In genomic region chr12:54249489-54249888, GRCh38 we compare ENCODE assay signal across 19 cellular contexts. TPM values are rescaled to one million over a fixed set of nuclear protein-coding genes. Genes with fewer than 3 reads are reported as not detected.
DNase-seq lines count a peak whose midpoint lies in the region; ATAC-seq and TF ChIP-seq lines count a peak whose summit lies in the region.
"Had no signal": no experiment of that assay in that cellular context is flagged by ENCODE, and none has a peak within 500 bp of the region (broad histone marks: within the 10 kb centered on the region; RNA-seq: fewer than 3 reads in every experiment).

No MANE protein-coding gene starts in this region.

- H3K4me3 ChIP-seq in effector memory CD4-positive, alpha-beta T cell (ENCODE audit: insufficient read depth, low read depth, low read length, poor library complexity, severe bottlenecking), result no peak overlapping the region
- H3K4me3 ChIP-seq: BLaER1, GM23248, HAP-1, K562 had no signal

- TF ChIP-seq CTCF in CD4-positive, alpha-beta T cell (IDR thresholded peaks at IDR 0.05), result no peak
- TF ChIP-seq CTCF in WTC11 (IDR thresholded peaks at IDR 0.05), result no peak

- H3K9me3 ChIP-seq in CD4-positive, alpha-beta T cell (ENCODE audit: control insufficient read depth, low read length), result no peaks in the 10 kb centered on the region
- no peaks in the 10 kb centered on the region for H3K9me3 ChIP-seq in effector memory CD4-positive, alpha-beta T cell (ENCODE audit: control insufficient read depth, low read length)
- H3K9me3 ChIP-seq: BLaER1, HAP-1 had no signal

- H3K9me3 Mint-ChIP-seq in activated T-cell treated with anti-CD3 and anti-CD28 coated beads, Interleukin-2, amount 50 U/mL, for 4 hours, result no peaks in the 10 kb centered on the region
- H3K9me3 Mint-ChIP-seq in CD4-positive, alpha-beta T cell, result no peaks in the 10 kb centered on the region
- no peaks in the 10 kb centered on the region for H3K9me3 Mint-ChIP-seq in WTC11
- H3K9me3 Mint-ChIP-seq in naive thymus-derived CD8-positive, alpha-beta T cell, result no peaks in the 10 kb centered on the region
- H3K9me3 Mint-ChIP-seq: CD8-positive, alpha-beta T cell had no signal

- peaks cover 19% of the 10 kb centered on the region for H3K36me3 Mint-ChIP-seq in activated T-cell treated with anti-CD3 and anti-CD28 coated beads, Interleukin-2, amount 50 U/mL, for 4 hours (ENCODE audit: insufficient read depth)
- H3K36me3 Mint-ChIP-seq in CD4-positive, alpha-beta T cell (ENCODE audit: low read depth), result peaks cover 69% of the 10 kb centered on the region
- peaks cover 67% of the 10 kb centered on the region for H3K36me3 Mint-ChIP-seq in WTC11
- peaks cover 4 to 83% (median 25%) of the 10 kb centered on the region in 3 donors for H3K36me3 Mint-ChIP-seq in naive thymus-derived CD8-positive, alpha-beta T cell

- H3K4me1 Mint-ChIP-seq in activated T-cell treated with anti-CD3 and anti-CD28 coated beads, Interleukin-2, amount 50 U/mL, for 4 hours (ENCODE audit: low read depth), result peaks cover 4% of the 10 kb centered on the region
- peaks cover 18% of the 10 kb centered on the region for H3K4me1 Mint-ChIP-seq in CD4-positive, alpha-beta T cell (ENCODE audit: low read depth)
- no peaks in the 10 kb centered on the region for H3K4me1 Mint-ChIP-seq in WTC11
- H3K4me1 Mint-ChIP-seq in naive thymus-derived CD8-positive, alpha-beta T cell, result peaks cover 7 to 17% (median 8%) of the 10 kb centered on the region in 4 donors

- H3K27ac ChIP-seq in CD4-positive, alpha-beta T cell (ENCODE audit: low read depth, low read length), result no peak overlapping the region
- H3K27ac ChIP-seq in effector memory CD4-positive, alpha-beta T cell (ENCODE audit: insufficient read depth, low read length, poor library complexity, severe bottlenecking), result no peak overlapping the region
- H3K27ac ChIP-seq: BLaER1, GM23248 had no signal

- H3K4me3 Mint-ChIP-seq in activated T-cell treated with anti-CD3 and anti-CD28 coated beads, Interleukin-2, amount 50 U/mL, for 4 hours, result no peak overlapping the region
- H3K4me3 Mint-ChIP-seq in CD4-positive, alpha-beta T cell, result no peak overlapping the region
- no peak overlapping the region for H3K4me3 Mint-ChIP-seq in WTC11
- H3K4me3 Mint-ChIP-seq in naive thymus-derived CD8-positive, alpha-beta T cell, result peak overlapping the region in 1 of 10 donors; percentile 12
- H3K4me3 Mint-ChIP-seq: CD8-positive, alpha-beta T cell had no signal

- no peaks in the 10 kb centered on the region for H3K4me1 ChIP-seq in effector memory CD4-positive, alpha-beta T cell (ENCODE audit: control insufficient read depth, insufficient read depth, low read length, poor library complexity, severe bottlenecking)
- H3K4me1 ChIP-seq: BLaER1, HAP-1 had no signal

- intact Hi-C loops in CD4-positive, alpha-beta T cell (cut with DNase I, micrococcal nuclease), result no loop called here

- no peaks in the 10 kb centered on the region for H3K27me3 ChIP-seq in CD4-positive, alpha-beta T cell (ENCODE audit: control insufficient read depth, insufficient read depth, low read length)
- H3K27me3 ChIP-seq in effector memory CD4-positive, alpha-beta T cell (replicated peaks; ENCODE audit: control insufficient read depth, insufficient read depth, low read length, poor library complexity, severe bottlenecking), result no peaks in the 10 kb centered on the region
- H3K27me3 ChIP-seq: BLaER1 had no signal

- peaks cover 22% of the 10 kb centered on the region for H3K36me3 ChIP-seq in effector memory CD4-positive, alpha-beta T cell (ENCODE audit: control insufficient read depth, insufficient read depth, low read length)

- ATAC-seq in activated T-cell treated with anti-CD3 and anti-CD28 coated beads, Interleukin-2, amount 50 U/mL, for 4 hours, result no peak
- ATAC-seq in CD4-positive, alpha-beta T cell (ENCODE audit: poor library complexity), result peak; percentile 37
- ATAC-seq in WTC11, result no peak
- ATAC-seq in naive thymus-derived CD8-positive, alpha-beta T cell, result no peak
- no peak for ATAC-seq in HG03439 (IDR thresholded peaks at IDR 0.05; ENCODE audit: unreplicated experiment)
- ATAC-seq: CD8-positive, alpha-beta T cell; K562; Panc1 had no signal

- POLR2A ChIA-PET in CD4-positive, alpha-beta T cell (lab: Charles Lee), result interaction anchor here (1.4 kb wide), 1 partner anchor 9 kb away, joined by 4 read pairs; no protein-coding TSS in a partner anchor
- POLR2A ChIA-PET in WTC11 (lab: Charles Lee), result no interaction called here
- POLR2A ChIA-PET in naive thymus-derived CD8-positive, alpha-beta T cell (lab: Charles Lee), result interaction anchor here (0.6 to 0.7 kb wide), 2 partner anchors 87 to 244 kb away, joined by 4 to 6 read pairs; no protein-coding TSS in a partner anchor

- H3K27ac Mint-ChIP-seq in CD4-positive, alpha-beta T cell, result peak overlapping the region; percentile 73
- H3K27ac Mint-ChIP-seq in WTC11, result 0 out of 2 replicates have a peak overlapping the region, but pooled peaks have one; percentile 28
- peak overlapping the region in 6 of 10 donors; percentile 16 to 87 (median 58) for H3K27ac Mint-ChIP-seq in naive thymus-derived CD8-positive, alpha-beta T cell
- H3K27ac Mint-ChIP-seq: CD8-positive, alpha-beta T cell had no signal

- DNase-seq in activated T-cell treated with anti-CD3 and anti-CD28 coated beads, Interleukin-2, amount 50 U/mL, for 4 hours, result peak; percentile 7
- DNase-seq in activated T-cell treated with anti-CD3 and anti-CD28 coated beads, Interleukin-2, amount 50 U/mL, for 48 hours, result no peak
- no peak for DNase-seq in CD4-positive, alpha-beta T cell
- DNase-seq in WTC11 (ENCODE audit: low spot score) (no peak), HUDEP-2 (lab: John Stamatoyannopoulos, UW; ENCODE audit: unreplicated experiment in 76 of 76) (no peak)
- no peak for DNase-seq in naive thymus-derived CD8-positive, alpha-beta T cell
- no peak for DNase-seq in effector memory CD4-positive, alpha-beta T cell
- DNase-seq: Calu3; CD8-positive, alpha-beta T cell; GF-D8; GM23248; NCI-H1105; NCI-H1694 had no signal

- H3K27me3 Mint-ChIP-seq in activated T-cell treated with anti-CD3 and anti-CD28 coated beads, Interleukin-2, amount 50 U/mL, for 4 hours (ENCODE audit: low read depth), result no peaks in the 10 kb centered on the region
- H3K27me3 Mint-ChIP-seq in CD4-positive, alpha-beta T cell, result no peaks in the 10 kb centered on the region
- no peaks in the 10 kb centered on the region for H3K27me3 Mint-ChIP-seq in WTC11 (ENCODE audit: low read depth)
- no peaks in the 10 kb centered on the region for H3K27me3 Mint-ChIP-seq in naive thymus-derived CD8-positive, alpha-beta T cell

- CTCF ChIA-PET in CD4-positive, alpha-beta T cell (lab: Charles Lee), result no interaction called here
- CTCF ChIA-PET in WTC11 (lab: Charles Lee), result no interaction called here

TF ChIP-seq in WTC11, 78 proteins besides CTCF, POLR2A, EP300 and RAD21:
- TF ChIP-seq ZNF423 (CRISPR knock-in tag; IDR thresholded peaks at IDR 0.05) (no peak), NFE2L1 (CRISPR knock-in tag; IDR thresholded peaks at IDR 0.05) (no peak), USF1 (CRISPR knock-in tag; IDR thresholded peaks at IDR 0.05) (no peak), E2F5 (CRISPR knock-in tag; IDR thresholded peaks at IDR 0.05) (no peak), EMX1 (CRISPR knock-in tag; IDR thresholded peaks at IDR 0.05) (no peak), ZNF232 (CRISPR knock-in tag; IDR thresholded peaks at IDR 0.05) (no peak), RORB (CRISPR knock-in tag; IDR thresholded peaks at IDR 0.05) (no peak), TCF7 (CRISPR knock-in tag; IDR thresholded peaks at IDR 0.05; ENCODE audit: low read depth) (no peak), TP53 (CRISPR knock-in tag; IDR thresholded peaks at IDR 0.05) (no peak)

RNA-seq across cellular contexts. Expression of gene CBX5, which starts 30.4 kb away (rescaled TPM):
- total RNA-seq in activated T-cell treated with anti-CD3 and anti-CD28 coated beads, Interleukin-2, amount 50 U/mL, for 4 hours, result 10 to 100 TPM; 27.9 to 37.0 (median 33.4) TPM
- total RNA-seq in CD4-positive, alpha-beta T cell, result 10 to 100 TPM; 38.8 to 38.9 TPM
- 182 to 218 TPM (median 216 TPM) in 3 replicates for total RNA-seq in WTC11 (2021)
- total RNA-seq in naive thymus-derived CD8-positive, alpha-beta T cell, result 10 to 100 TPM; 66.6 to 70.5 TPM
- polyA plus RNA-seq in naive thymus-derived CD8-positive, alpha-beta T cell, result 10 to 100 TPM; 23.7 to 34.4 (median 29.4) TPM

RNA-seq across cellular contexts. Expression of gene HNRNPA1, which starts 31.0 kb away (rescaled TPM):
- total RNA-seq in activated T-cell treated with anti-CD3 and anti-CD28 coated beads, Interleukin-2, amount 50 U/mL, for 4 hours, result 1,000 to 10,000 TPM; 2,725 to 2,849 (median 2,779) TPM
- 1,000 to 10,000 TPM; 1,969 to 1,994 TPM for total RNA-seq in CD4-positive, alpha-beta T cell
- 2,589 to 2,788 TPM (median 2,737 TPM) in 3 replicates for total RNA-seq in WTC11 (2021)
- 1,000 to 10,000 TPM; 1,109 to 1,141 TPM for total RNA-seq in naive thymus-derived CD8-positive, alpha-beta T cell
- 1,000 to 10,000 TPM in 1 of 3 donors, 100 to 1,000 TPM in 2; 932 to 1,177 (median 943) TPM for polyA plus RNA-seq in naive thymus-derived CD8-positive, alpha-beta T cell

RNA-seq across cellular contexts. Expression of gene NFE2, which starts 51.3 kb away (rescaled TPM):
- under 1 TPM; 0.26 to 0.40 (median 0.27) TPM for total RNA-seq in activated T-cell treated with anti-CD3 and anti-CD28 coated beads, Interleukin-2, amount 50 U/mL, for 4 hours
- total RNA-seq in CD4-positive, alpha-beta T cell, result under 1 TPM in 1 of 2 experiments, not detected in 1; 0.20 TPM
- 2.4 to 3.0 TPM (median 3.0 TPM) in 3 replicates for total RNA-seq in WTC11 (2021)
- total RNA-seq in naive thymus-derived CD8-positive, alpha-beta T cell, result not detected
- polyA plus RNA-seq in naive thymus-derived CD8-positive, alpha-beta T cell, result under 1 TPM in 1 of 3 donors, not detected in 2; 0.14 TPM
- total RNA-seq: A673; CD8-positive, alpha-beta T cell; GM23248 had no signal
- polyA plus RNA-seq: GM23248 had no signal
